ENCODE assay signal across 18 cellular contexts in genomic region chr18:21998531-21998930, GRCh38.
A peak's percentile ranks its signal among the peaks of the same experiment; 100 is the strongest.
DNase-seq lines count a peak whose midpoint lies in the region; ATAC-seq and TF ChIP-seq lines count a peak whose summit lies in the region.
"Had no signal": no experiment of that assay in that cellular context is flagged by ENCODE, and none has a peak within 500 bp of the region (broad histone marks: within the 10 kb centered on the region; RNA-seq: fewer than 3 reads in every experiment).

No MANE protein-coding gene starts in this region.

- no peak overlapping the region for H3K9ac ChIP-seq in mucosa of rectum (ENCODE audit: low read depth in 1 of 2, low read length in 2 of 2)

- H3K4me3 ChIP-seq in body of pancreas (no peak overlapping the region), mucosa of rectum (ENCODE audit: low read length in 2 of 2) (peak overlapping the region in 1 of 2 donors; percentile 31), brain microvascular endothelial cell (ENCODE audit: low read depth, low read length) (no peak overlapping the region)
- H3K4me3 ChIP-seq: SJSA1 had no signal

- intact Hi-C loops in body of pancreas (cut with DNase I) (loop anchor here (10.0 kb wide), 1 partner anchor 176 kb away; no protein-coding TSS in a partner anchor), left cardiac atrium (cut with DNase I) (loop anchor here in 1 of 2 donors (5.0 to 10.0 kb wide), 2 partner anchors 164 to 566 kb away; no protein-coding TSS in a partner anchor)

- peak overlapping the region; percentile 45 to 78 (median 73) for H3K27ac ChIP-seq in body of pancreas
- H3K27ac ChIP-seq in mucosa of rectum (ENCODE audit: low read depth in 2 of 2, low read length in 2 of 2), result peak overlapping the region; percentile 61 to 63
- H3K27ac ChIP-seq in brain microvascular endothelial cell, result no peak overlapping the region
- H3K27ac ChIP-seq: SJSA1 had no signal

- TF ChIP-seq POLR2A in body of pancreas (IDR thresholded peaks at IDR 0.05), result no peak

- DNase-seq in body of pancreas (no peak), left cardiac atrium (peak; percentile 56), type B pancreatic cell (ENCODE audit: extremely low spot score, unreplicated experiment) (no peak), brain microvascular endothelial cell (no peak), NCI-H2029 (lab: John Stamatoyannopoulos, UW) (no peak)
- DNase-seq: BE2C; CD8-positive, alpha-beta T cell; DMS 273 treated with DMSO at 0.1 percent for 48 hours; HCEC 1CT; IMR-90; Kasumi-1; NCI-H1105 treated with DMSO at 0.1 percent for 48 hours; NCI-H1930; NCI-H2171 treated with DMSO at 0.1 percent for 48 hours; NCI-H82 had no signal

- H3K27me3 Mint-ChIP-seq in type B pancreatic cell, result no peaks in the 10 kb centered on the region

- H3K9me3 Mint-ChIP-seq in type B pancreatic cell, result no peaks in the 10 kb centered on the region
- H3K9me3 Mint-ChIP-seq: CD8-positive, alpha-beta T cell had no signal

- no peaks in the 10 kb centered on the region for H3K36me3 Mint-ChIP-seq in type B pancreatic cell
- H3K36me3 Mint-ChIP-seq: CD8-positive, alpha-beta T cell had no signal

- no peak for ATAC-seq in body of pancreas
- peak; percentile 90 to 91 for ATAC-seq in left cardiac atrium
- ATAC-seq in HG03520 (IDR thresholded peaks at IDR 0.05; ENCODE audit: unreplicated experiment), result no peak
- ATAC-seq: CD8-positive, alpha-beta T cell had no signal

- H3K9me3 ChIP-seq in body of pancreas (no peaks in the 10 kb centered on the region), mucosa of rectum (ENCODE audit: control insufficient read depth in 2 of 2, low read length in 2 of 2) (no peaks in the 10 kb centered on the region)
- H3K9me3 ChIP-seq: BE2C, SJSA1 had no signal

- TF ChIP-seq CTCF in body of pancreas (IDR thresholded peaks at IDR 0.05) (no peak), type B pancreatic cell (conservative IDR thresholded peaks at IDR 0.05) (no peak), brain microvascular endothelial cell (IDR thresholded peaks at IDR 0.05; ENCODE audit: low read depth, low read length, missing control alignments) (no peak)

- H3K36me3 ChIP-seq in body of pancreas (replicated peaks in 1 of 2; ENCODE audit: insufficient read depth in 1 of 2, low read depth in 2 of 2) (no peaks in the 10 kb centered on the region), mucosa of rectum (ENCODE audit: control insufficient read depth in 2 of 2, insufficient read depth in 2 of 2, low read length in 2 of 2) (no peaks in the 10 kb centered on the region), brain microvascular endothelial cell (replicated peaks) (no peaks in the 10 kb centered on the region)
- H3K36me3 ChIP-seq: BE2C, SJSA1 had no signal

- peaks cover 43% of the 10 kb centered on the region for H3K4me1 ChIP-seq in body of pancreas
- H3K4me1 ChIP-seq in mucosa of rectum (ENCODE audit: control insufficient read depth in 2 of 2, insufficient read depth in 2 of 2, low read length in 2 of 2), result peaks cover 19 to 34% of the 10 kb centered on the region in 2 donors
- H3K4me1 ChIP-seq: BE2C, SJSA1 had no signal

- H3K27me3 ChIP-seq in body of pancreas, result no peaks in the 10 kb centered on the region
- H3K27me3 ChIP-seq in mucosa of rectum (ENCODE audit: control insufficient read depth in 2 of 2, insufficient read depth in 2 of 2, low read length in 2 of 2), result no peaks in the 10 kb centered on the region
- no peaks in the 10 kb centered on the region for H3K27me3 ChIP-seq in brain microvascular endothelial cell (replicated peaks)
- H3K27me3 ChIP-seq: BE2C, SJSA1 had no signal

- peak overlapping the region; percentile 61 for H3K27ac Mint-ChIP-seq in type B pancreatic cell
- H3K27ac Mint-ChIP-seq: CD8-positive, alpha-beta T cell had no signal

- WGBS in body of pancreas, 2 donors, result 22 to 24% methylated on average over 9 of the region's 9 CpGs

- H3K4me3 Mint-ChIP-seq in type B pancreatic cell, result no peak overlapping the region
- H3K4me3 Mint-ChIP-seq: CD8-positive, alpha-beta T cell had no signal

- H3K4me1 Mint-ChIP-seq in type B pancreatic cell (ENCODE audit: unreplicated experiment), result peaks cover 11% of the 10 kb centered on the region

- in situ Hi-C loops in brain microvascular endothelial cell (cut with HindIII; ENCODE audit: low pct_ligation_motif_present, low sequenced_read_pairs), result no loop called here

Comparison
In these comparisons a context has a peak if more than half of its experiments do, and no peak if none do; other contexts are left out.
1. ATAC-seq: peak in left cardiac atrium (2 of 2); none in body of pancreas (single experiment) and HG03520 (single experiment).